Comparison of ENCODE assay signal across 15 cellular contexts in genomic region chr22:29044657-29045176, GRCh38. TPM values are rescaled to one million over a fixed set of nuclear protein-coding genes. Genes with fewer than 3 reads are reported as not detected.
DNase-seq lines count a peak whose midpoint lies in the region; ATAC-seq and TF ChIP-seq lines count a peak whose summit lies in the region.
"Had no signal": no experiment of that assay in that cellular context is flagged by ENCODE, and none has a peak within 500 bp of the region (broad histone marks: within the 10 kb centered on the region; RNA-seq: fewer than 3 reads in every experiment).

No MANE protein-coding gene starts in this region.

- in situ Hi-C loops in IMR-90 (cut with MboI; ENCODE audit: low sequenced_read_pairs) (loop anchor here (10.0 kb wide), 1 partner anchor 200 kb away; no protein-coding TSS in a partner anchor), transverse colon (cut with MboI; ENCODE audit: low pct_ligation_motif_present in 1 of 4, low pct_unique_long_range_greater_than_20kb in 1 of 4, low sequenced_read_pairs in 3 of 4) (loop anchor here (10.0 to 25.0 kb wide), 4 partner anchors 190 to 982 kb away; no protein-coding TSS in a partner anchor)

- no peak for TF ChIP-seq EP300 in transverse colon (IDR thresholded peaks at IDR 0.05; ENCODE audit: low read depth)

- TF ChIP-seq POLR2A in IMR-90 (IDR thresholded peaks at IDR 0.05; ENCODE audit: low read depth, low read length) (no peak), transverse colon (IDR thresholded peaks at IDR 0.05) (no peak), testis (IDR thresholded peaks at IDR 0.05) (no peak)

- H3K4me1 Mint-ChIP-seq in T-helper 2 cell treated with Interferon-gamma antibody and Interleukin-4, amounts not matched to agents 5 μg/mL and 100 μg/mL, for 36 hours (ENCODE audit: low read depth) = no peaks in the 10 kb centered on the region
- H3K4me1 Mint-ChIP-seq: IgD-negative memory B cell had no signal

- no peaks in the 10 kb centered on the region for H3K36me3 Mint-ChIP-seq in T-helper 2 cell treated with Interferon-gamma antibody and Interleukin-4, amounts not matched to agents 5 μg/mL and 100 μg/mL, for 36 hours (ENCODE audit: low read depth)

- H2BK120ac ChIP-seq in IMR-90 (ENCODE audit: low read depth, low read length) = peak overlapping the region; percentile 47

- dilution Hi-C loops in IMR-90 (cut with HindIII; ENCODE audit: low sequenced_read_pairs, unreplicated experiment) = no loop called here

- peak overlapping the region; percentile 69 for H2AFZ ChIP-seq in IMR-90 (replicated peaks; ENCODE audit: low read length, poor library complexity)

- peak overlapping the region; percentile 67 for H3K18ac ChIP-seq in IMR-90 (ENCODE audit: low read depth, low read length)

- ATAC-seq in IMR-90 (ENCODE audit: low read depth) (peak; percentile 77), left lung (peak; percentile 15)
- ATAC-seq: left ventricle myocardium superior had no signal

- peak overlapping the region; percentile 19; the same call in 1 of the 3 replicates for H2BK15ac ChIP-seq in IMR-90 (ENCODE audit: low read depth, low read length)

- H3K27ac Mint-ChIP-seq in T-helper 2 cell treated with Interferon-gamma antibody and Interleukin-4, amounts not matched to agents 5 μg/mL and 100 μg/mL, for 36 hours = no peak overlapping the region
- H3K27ac Mint-ChIP-seq: stimulated activated naive CD8-positive, alpha-beta T cell treated with anti-CD3 and anti-CD28 coated beads, Interleukin-15, Interleukin-2, amounts not matched to agents 100 ng/mL and 50 ng/mL, for 24 hours; T-helper 1 cell treated with Interleukin-12 subunit alpha and Interleukin-12 subunit beta and Interleukin-4 antibody, amounts not matched to agents 30 μg/mL and 1 μg/mL, for 36 hours had no signal

- peak overlapping the region; percentile 23; the same call in 1 of the 2 replicates for H4K5ac ChIP-seq in IMR-90 (ENCODE audit: low read depth, low read length)

- H3K23ac ChIP-seq in IMR-90 (ENCODE audit: low read depth, low read length) = no peak overlapping the region

- POLR2A ChIA-PET in IMR-90 (lab: Charles Lee; ENCODE audit: unreplicated experiment) = no interaction called here

- no TSS peak for BruUV-seq in IMR-90 (replicated peaks; lab: Mats Ljungman, UMichigan)

- no peak for TF ChIP-seq CTCF in IMR-90 (conservative IDR thresholded peaks at IDR 0.05; ENCODE audit: low read depth, low read length)
- no peak for TF ChIP-seq CTCF in cardiac fibroblast (IDR thresholded peaks at IDR 0.05; ENCODE audit: low read depth, low read length)
- no peak for TF ChIP-seq CTCF in left lung (IDR thresholded peaks at IDR 0.05)
- no peak for TF ChIP-seq CTCF in transverse colon (IDR thresholded peaks at IDR 0.05)
- no peak for TF ChIP-seq CTCF in testis (IDR thresholded peaks at IDR 0.05)

- DNase-seq in IMR-90 (peak; percentile 87), cardiac fibroblast (ENCODE audit: low read depth in 2 of 2) (peak; percentile 63 to 84), left lung (no peak), transverse colon (no peak), OCI-M1 (lab: John Stamatoyannopoulos, UW) (no peak), testis (no peak), NCI-H526 treated with DMSO at 0.1 percent for 48 hours (lab: John Stamatoyannopoulos, UW) (no peak)
- DNase-seq in T-helper 2 cell treated with Interferon-gamma antibody and Interleukin-4, amounts not matched to agents 5 μg/mL and 100 μg/mL, for 36 hours (ENCODE audit: low spot score) = no peak
- DNase-seq: activated T-cell treated with anti-CD3 and anti-CD28 coated beads, Interleukin-2, amount 50 U/mL, for 1 hour; effector CD4-positive, alpha-beta T cell; left ventricle myocardium superior; NCI-H510A had no signal

- H2AK5ac ChIP-seq in IMR-90 (ENCODE audit: low read depth, low read length) = peak overlapping the region; percentile 83

- WGBS in IMR-90 (ENCODE audit: extremely low coverage in 2 of 2, insufficient read length in 1 of 2), 2 experiments = 47% methylated on average over 9 of the region's 13 CpGs; no CpG with 5 or more reads in 1 of the 2 experiments
- WGBS in transverse colon (ENCODE audit: low coverage in 1 of 2), 2 donors = 83% methylated on average over 7 to 13 of the region's 13 CpGs
- 88 to 89% methylated on average over 13 of the region's 13 CpGs for WGBS in testis, 2 donors

- no peak overlapping the region for H3K56ac ChIP-seq in IMR-90 (ENCODE audit: extremely low read depth, insufficient read depth, low read length)

- no peaks in the 10 kb centered on the region for H3K27me3 Mint-ChIP-seq in T-helper 2 cell treated with Interferon-gamma antibody and Interleukin-4, amounts not matched to agents 5 μg/mL and 100 μg/mL, for 36 hours (ENCODE audit: low read depth)
- H3K27me3 Mint-ChIP-seq: IgD-negative memory B cell had no signal

- peak overlapping the region; percentile 66 for H2AK9ac ChIP-seq in IMR-90 (replicated peaks; ENCODE audit: low read depth, low read length, poor library complexity)

- no peaks in the 10 kb centered on the region for H3K9me3 ChIP-seq in IMR-90 (ENCODE audit: control insufficient read depth, insufficient read depth, low read length)
- no peaks in the 10 kb centered on the region for H3K9me3 ChIP-seq in left lung
- H3K9me3 ChIP-seq in transverse colon = no peaks in the 10 kb centered on the region
- H3K9me3 ChIP-seq in testis = no peaks in the 10 kb centered on the region

- TF ChIP-seq RAD21 in IMR-90 (IDR thresholded peaks at IDR 0.05; ENCODE audit: low read length) = 0 out of 2 replicates have a peak, but pooled peaks have one; percentile 3

- peaks cover 23% of the 10 kb centered on the region for H3K9me1 ChIP-seq in IMR-90 (ENCODE audit: insufficient read depth, low read length)

- H3K79me1 ChIP-seq in IMR-90 (ENCODE audit: low read depth in 1 of 2, low read length in 2 of 2) = peaks cover 0 to 5% of the 10 kb centered on the region in 2 experiments; a peak in 2 of 4 replicates

- H3K27me3 ChIP-seq in IMR-90 (ENCODE audit: control insufficient read depth, insufficient read depth, low read length) (no peaks in the 10 kb centered on the region), left lung (no peaks in the 10 kb centered on the region), transverse colon (no peaks in the 10 kb centered on the region), testis (no peaks in the 10 kb centered on the region)

- peak overlapping the region in 1 of 2 experiments; percentile 57; a peak in 2 of 4 replicates for H4K8ac ChIP-seq in IMR-90 (ENCODE audit: low read depth in 2 of 2, low read length in 2 of 2)

- H3K27ac ChIP-seq in IMR-90 (ENCODE audit: insufficient read depth, low read length) (peak overlapping the region; percentile 67), left lung (peak overlapping the region; percentile 57 to 85), transverse colon (peak overlapping the region; percentile 52 to 67 (median 62)), testis (no peak overlapping the region)

- H4K91ac ChIP-seq in IMR-90 (ENCODE audit: insufficient read depth, low read depth, low read length) = peak overlapping the region; percentile 2; the same call in 1 of the 2 replicates

- peaks cover 16% of the 10 kb centered on the region for H4K20me1 ChIP-seq in IMR-90 (ENCODE audit: insufficient read depth, low read length)

- peak overlapping the region; percentile 60; the same call in 1 of the 2 replicates for H3K4me2 ChIP-seq in IMR-90 (ENCODE audit: low read depth, low read length)

- no peak overlapping the region for H3K9ac ChIP-seq in IMR-90 (ENCODE audit: low read depth, low read length)

- H3K4ac ChIP-seq in IMR-90 (ENCODE audit: low read depth, low read length) = peak overlapping the region; percentile 67

- H3K36me3 ChIP-seq in IMR-90 (ENCODE audit: control insufficient read depth, insufficient read depth, low read length) (peaks cover 13% of the 10 kb centered on the region), left lung (peaks cover 0 to 25% of the 10 kb centered on the region in 2 donors), transverse colon (no peaks in the 10 kb centered on the region), testis (ENCODE audit: low read depth, missing control alignments) (no peaks in the 10 kb centered on the region)

- H3K4me1 ChIP-seq in IMR-90 (ENCODE audit: control insufficient read depth, insufficient read depth, low read length) (peaks cover 12% of the 10 kb centered on the region), left lung (peaks cover 14 to 15% of the 10 kb centered on the region in 2 donors), transverse colon (peaks cover 4 to 10% (median 5%) of the 10 kb centered on the region in 4 donors), testis (no peaks in the 10 kb centered on the region)

- no peak overlapping the region for H3K4me3 Mint-ChIP-seq in T-helper 2 cell treated with Interferon-gamma antibody and Interleukin-4, amounts not matched to agents 5 μg/mL and 100 μg/mL, for 36 hours
- H3K4me3 Mint-ChIP-seq: IgD-negative memory B cell; stimulated activated naive CD8-positive, alpha-beta T cell treated with anti-CD3 and anti-CD28 coated beads, Interleukin-15, Interleukin-2, amounts not matched to agents 100 ng/mL and 50 ng/mL, for 24 hours; T-helper 1 cell treated with Interleukin-12 subunit alpha and Interleukin-12 subunit beta and Interleukin-4 antibody, amounts not matched to agents 30 μg/mL and 1 μg/mL, for 36 hours had no signal

- H3K4me3 ChIP-seq in IMR-90 (ENCODE audit: insufficient read depth, low read depth, low read length) = no peak overlapping the region
- no peak overlapping the region for H3K4me3 ChIP-seq in cardiac fibroblast (replicated peaks in 1 of 2; ENCODE audit: low read depth in 2 of 2, low read length in 2 of 2)
- H3K4me3 ChIP-seq in left lung = no peak overlapping the region
- no peak overlapping the region for H3K4me3 ChIP-seq in transverse colon
- H3K4me3 ChIP-seq in testis = no peak overlapping the region

- peak overlapping the region; percentile 41 for H2BK20ac ChIP-seq in IMR-90 (ENCODE audit: low read depth, low read length)

- H3K9me3 Mint-ChIP-seq in T-helper 2 cell treated with Interferon-gamma antibody and Interleukin-4, amounts not matched to agents 5 μg/mL and 100 μg/mL, for 36 hours = no peaks in the 10 kb centered on the region
- H3K9me3 Mint-ChIP-seq: IgD-negative memory B cell; stimulated activated naive CD8-positive, alpha-beta T cell treated with anti-CD3 and anti-CD28 coated beads, Interleukin-15, Interleukin-2, amounts not matched to agents 100 ng/mL and 50 ng/mL, for 24 hours; T-helper 1 cell treated with Interleukin-12 subunit alpha and Interleukin-12 subunit beta and Interleukin-4 antibody, amounts not matched to agents 30 μg/mL and 1 μg/mL, for 36 hours had no signal

- CTCF ChIA-PET in IMR-90 (lab: Yijun Ruan, JAX) = interaction anchor here (0.6 to 1.1 kb wide), 3 partner anchors 10 to 311 kb away, joined by 3 to 4 read pairs (median 3); no protein-coding TSS in a partner anchor

- H3K14ac ChIP-seq in IMR-90 (replicated peaks; ENCODE audit: low read depth, low read length) = peak overlapping the region; percentile 57; the same call in 1 of the 2 replicates

- peak overlapping the region; percentile 89 for H2BK5ac ChIP-seq in IMR-90 (ENCODE audit: low read depth, low read length, poor library complexity, severe bottlenecking)

- intact Hi-C loops in IMR-90 (cut with micrococcal nuclease) (loop anchor here (1.0 kb wide), 2 partner anchors 110 to 201 kb away; no protein-coding TSS in a partner anchor), left lung (cut with DNase I) (loop anchor here in 1 of 2 donors (5.0 kb wide), 1 partner anchor 187 kb away; no protein-coding TSS in a partner anchor), transverse colon (cut with DNase I; ENCODE audit: low total_unique reads) (no loop called here), testis (cut with DNase I; ENCODE audit: low total_unique reads) (loop anchor here (10.0 kb wide), 1 partner anchor 190 kb away; no protein-coding TSS in a partner anchor)

RNA-seq across cellular contexts. Expression of gene C22orf31, which starts 16.9 kb away (rescaled TPM):
- total RNA-seq in IMR-90 (2012; rRNA removed) = not detected in 2 replicates
- polyA plus RNA-seq in IMR-90 (2012; rRNA removed) = not detected in 2 replicates
- not detected in 2 replicates for polyA plus RNA-seq in IMR-90 (2012; cell fraction: cytosol; rRNA removed)
- polyA plus RNA-seq in IMR-90 (2012; cell fraction: nucleus; rRNA removed; ENCODE audit: low replicate concordance) = not detected in 2 replicates
- total RNA-seq in left lung = under 1 TPM in 1 of 2 donors, not detected in 1; 0.29 TPM
- total RNA-seq in transverse colon = not detected
- 10 to 100 TPM in 1 of 2 donors, 1 to 10 TPM in 1; 1.8 to 10.9 TPM for total RNA-seq in testis
- polyA plus RNA-seq in testis (ENCODE audit: insufficient read depth, low read depth, low replicate concordance) = 4.5 TPM
- total RNA-seq: left ventricle myocardium superior had no signal
- polyA plus RNA-seq: IgD-negative memory B cell had no signal

RNA-seq across cellular contexts. Expression of gene KREMEN1, which starts 28.1 kb away (rescaled TPM):
- total RNA-seq in IMR-90 (2012; rRNA removed) = 2.5 and 2.9 TPM in 2 replicates
- polyA plus RNA-seq in IMR-90 (2012; rRNA removed) = 4.6 and 5.1 TPM in 2 replicates
- polyA plus RNA-seq in IMR-90 (2012; cell fraction: cytosol; rRNA removed) = 2.1 and 4.9 TPM in 2 replicates
- polyA plus RNA-seq in IMR-90 (2012; cell fraction: nucleus; rRNA removed; ENCODE audit: low replicate concordance) = 2.4 and 2.8 TPM in 2 replicates
- 10 to 100 TPM; 24.6 to 42.3 TPM for total RNA-seq in left lung
- 10 to 100 TPM in 3 of 4 donors, 1 to 10 TPM in 1; 5.2 to 39.2 (median 20.1) TPM for total RNA-seq in transverse colon
- 10 to 100 TPM; 54.5 to 54.9 TPM for total RNA-seq in testis
- 42.5 TPM for polyA plus RNA-seq in testis (ENCODE audit: insufficient read depth, low read depth, low replicate concordance)
- polyA plus RNA-seq: IgD-negative memory B cell had no signal

Comparison
In these comparisons a context has a peak if more than half of its experiments do, and no peak if none do; other contexts are left out.
1. DNase-seq: peak in IMR-90 (single experiment) and cardiac fibroblast (2 of 2); none in left lung (0 of 2), transverse colon (single experiment), OCI-M1 (single experiment), testis (single experiment), T-helper 2 cell treated with Interferon-gamma antibody and Interleukin-4, amounts not matched to agents 5 μg/mL and 100 μg/mL, for 36 hours (single experiment) and NCI-H526 treated with DMSO at 0.1 percent for 48 hours (single experiment).
2. H3K27ac ChIP-seq: peak in IMR-90 (single experiment), left lung (2 of 2) and transverse colon (4 of 4); none in testis (0 of 2).